11 cellular contexts compared by ENCODE assay signal in genomic region chr16:47888142-47888541, GRCh38.
DNase-seq lines count a peak whose midpoint lies in the region; ATAC-seq and TF ChIP-seq lines count a peak whose summit lies in the region.
"Had no signal": no experiment of that assay in that cellular context is flagged by ENCODE, and none has a peak within 500 bp of the region (broad histone marks: within the 10 kb centered on the region; RNA-seq: fewer than 3 reads in every experiment).

No MANE protein-coding gene starts in this region.

- DNase-seq in ELR (ENCODE audit: low read depth) (peak; percentile 79), PC-9 (peak; percentile 62 to 73), fibroblast of gingiva (ENCODE audit: low read depth) (peak; percentile 3), trophoblast cell (peak; percentile 45 to 73), NCI-H2227 treated with DMSO at 0.1 percent for 48 hours (lab: John Stamatoyannopoulos, UW) (no peak), NOMO-1 treated with DMSO at 0.1 percent for 48 hours (lab: John Stamatoyannopoulos, UW; ENCODE audit: unreplicated experiment) (no peak), T-helper 2 cell (no peak)
- DNase-seq: activated CD4-positive, alpha-beta T cell treated with anti-CD3 and anti-CD28 coated beads for 48 hours; activated naive CD8-positive, alpha-beta T cell treated with anti-CD3 and anti-CD28 coated beads for 36 hours; left ventricle myocardium inferior had no signal

- H3K4ac ChIP-seq in trophoblast cell (ENCODE audit: low read depth, low read length), result no peak overlapping the region

- no peak overlapping the region for H2BK5ac ChIP-seq in trophoblast cell (ENCODE audit: low read depth, low read length, poor library complexity)

- no peak overlapping the region for H4K91ac ChIP-seq in trophoblast cell (ENCODE audit: low read depth, low read length)

- no peaks in the 10 kb centered on the region for H3K79me2 ChIP-seq in PC-9 (ENCODE audit: low read depth)
- H3K79me2 ChIP-seq in trophoblast cell (ENCODE audit: control insufficient read depth, insufficient read depth, low read length, poor library complexity), result no peaks in the 10 kb centered on the region

- H2BK120ac ChIP-seq in trophoblast cell (ENCODE audit: insufficient read depth, low read length, poor library complexity), result no peak overlapping the region

- H3F3A ChIP-seq in PC-9 (ENCODE audit: insufficient read depth, low read depth), result 0 out of 2 replicates have a peak, but pooled peaks cover 4% of the 10 kb centered on the region

- no peak overlapping the region for H3K23ac ChIP-seq in trophoblast cell (ENCODE audit: low read length)

- H3K4me1 ChIP-seq in PC-9 (replicated peaks; ENCODE audit: insufficient read depth), result peaks cover 21% of the 10 kb centered on the region
- H3K4me1 ChIP-seq in trophoblast cell (ENCODE audit: control insufficient read depth in 1 of 2, insufficient read depth in 2 of 2, low read length in 2 of 2), result peaks cover 11 to 22% of the 10 kb centered on the region in 2 experiments
- H3K4me1 ChIP-seq: left ventricle myocardium inferior had no signal

- H2AFZ ChIP-seq in PC-9 (no peak overlapping the region; the same call in 1 of the 2 replicates), trophoblast cell (ENCODE audit: insufficient read depth, low read length, poor library complexity) (no peak overlapping the region)

- ATAC-seq in GM18520 (IDR thresholded peaks at IDR 0.05; ENCODE audit: unreplicated experiment), result no peak

- H3K4me2 ChIP-seq in PC-9 (peak overlapping the region; percentile 48), trophoblast cell (ENCODE audit: low read length) (no peak overlapping the region)

- TF ChIP-seq CTCF in PC-9 (conservative IDR thresholded peaks at IDR 0.05), result no peak

- H3K27me3 ChIP-seq in PC-9 (ENCODE audit: insufficient read depth, low read depth) (no peaks in the 10 kb centered on the region), trophoblast cell (ENCODE audit: insufficient read depth, low read length) (no peaks in the 10 kb centered on the region)

- H3K9ac ChIP-seq in trophoblast cell (ENCODE audit: low read length), result no peak overlapping the region

- no peak overlapping the region for H3K18ac ChIP-seq in trophoblast cell (ENCODE audit: low read length)

- no TSS peak for BruUV-seq in PC-9 (replicated peaks; lab: Mats Ljungman, UMichigan)

- no peaks in the 10 kb centered on the region for H3K36me3 ChIP-seq in PC-9 (ENCODE audit: low read depth)
- no peaks in the 10 kb centered on the region for H3K36me3 ChIP-seq in trophoblast cell (ENCODE audit: control insufficient read depth in 1 of 2, insufficient read depth in 2 of 2, low read length in 2 of 2)
- H3K36me3 ChIP-seq: left ventricle myocardium inferior had no signal

- H3K79me1 ChIP-seq in trophoblast cell (ENCODE audit: low read length), result peaks cover 6% of the 10 kb centered on the region

- no peak overlapping the region for H2AK5ac ChIP-seq in trophoblast cell (ENCODE audit: low read length)

- H3K27ac ChIP-seq in PC-9, result peak overlapping the region; percentile 68
- H3K27ac ChIP-seq in trophoblast cell (ENCODE audit: low read depth, low read length), result peak overlapping the region; percentile 80
- H3K27ac ChIP-seq: left ventricle myocardium inferior had no signal

- no peaks in the 10 kb centered on the region for H4K20me1 ChIP-seq in PC-9 (ENCODE audit: insufficient read depth)

- POLR2A ChIA-PET in PC-9 (lab: Charles Lee; ENCODE audit: unreplicated experiment), result no interaction called here

- H4K8ac ChIP-seq in trophoblast cell (ENCODE audit: low read depth, low read length), result no peak overlapping the region

- H3K14ac ChIP-seq in trophoblast cell (ENCODE audit: low read length), result no peak overlapping the region

- CTCF ChIA-PET in PC-9 (lab: Charles Lee), result no interaction called here

- H3K4me3 ChIP-seq in PC-9 (no peak overlapping the region), trophoblast cell (ENCODE audit: low read depth, low read length) (no peak overlapping the region)
- H3K4me3 ChIP-seq: left ventricle myocardium inferior had no signal

- H2BK12ac ChIP-seq in trophoblast cell (ENCODE audit: low read length), result no peak overlapping the region

- no CpG with 5 or more reads among the region's 3 CpGs for WGBS in trophoblast cell (ENCODE audit: extremely low coverage, insufficient coverage, insufficient read length)

- no peak overlapping the region for H4K12ac ChIP-seq in trophoblast cell (ENCODE audit: low read depth, low read length)

- H3K9me3 ChIP-seq in PC-9 (ENCODE audit: insufficient read depth, low read depth), result no peaks in the 10 kb centered on the region
- H3K9me3 ChIP-seq in trophoblast cell (ENCODE audit: insufficient read depth, low read depth, low read length), result no peaks in the 10 kb centered on the region

- intact Hi-C loops in PC-9 (cut with micrococcal nuclease; ENCODE audit: unreplicated experiment), result loop anchor here (5.0 to 10.0 kb wide), 4 partner anchors 124 to 234 kb away; no protein-coding TSS in a partner anchor

- no peaks in the 10 kb centered on the region for H3K9me2 ChIP-seq in PC-9 (ENCODE audit: insufficient read depth)

Comparison
In these comparisons a context has a peak if more than half of its experiments do, and no peak if none do; other contexts are left out.
1. DNase-seq: peak in ELR (single experiment), PC-9 (2 of 2), fibroblast of gingiva (single experiment) and trophoblast cell (2 of 2); none in NCI-H2227 treated with DMSO at 0.1 percent for 48 hours (single experiment), NOMO-1 treated with DMSO at 0.1 percent for 48 hours (single experiment) and T-helper 2 cell (0 of 5).